ENCODE assay signal across 25 cellular contexts in the genomic region with DNA sequence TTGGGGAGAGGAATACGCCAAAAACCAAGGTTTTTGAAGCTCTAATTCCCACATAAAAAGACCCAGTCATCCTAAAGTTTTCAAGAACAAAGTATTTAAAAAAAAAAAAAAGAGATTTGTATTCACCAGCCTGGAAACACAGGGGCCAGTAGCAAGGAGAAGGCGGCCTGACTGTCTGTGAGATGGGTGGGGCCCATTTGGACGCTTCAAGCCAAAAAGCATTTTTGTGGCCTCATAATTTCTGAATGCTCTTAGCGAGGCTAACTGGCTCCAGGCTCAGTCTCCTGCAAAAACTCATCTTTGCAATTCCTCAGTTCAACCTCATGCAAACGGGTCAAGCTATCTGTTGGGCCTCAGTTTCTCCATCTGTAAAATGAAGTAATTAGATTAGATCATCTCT.
DNase-seq lines count a peak whose midpoint lies in the region; ATAC-seq, FAIRE-seq and TF ChIP-seq lines count a peak whose summit lies in the region.
"Had no signal": no experiment of that assay in that cellular context is flagged by ENCODE, and none has a peak within 500 bp of the region (broad histone marks: within the 10 kb centered on the region; RNA-seq: fewer than 3 reads in every experiment).

No MANE protein-coding gene starts in this region.

- H2AFZ ChIP-seq in HepG2 (ENCODE audit: low read length): no peak overlapping the region
- H2AFZ ChIP-seq in PC-3 (ENCODE audit: low read length): no peak overlapping the region

- H4K20me1 ChIP-seq in HepG2 (ENCODE audit: insufficient read depth, low read length) (no peaks in the 10 kb centered on the region), PC-3 (ENCODE audit: low read length) (no peaks in the 10 kb centered on the region)

- TF ChIP-seq POLR2A in HepG2 (IDR thresholded peaks at IDR 0.05; ENCODE audit: insufficient read depth in 1 of 2, low read depth in 2 of 2, low read length in 2 of 2): no peak
- TF ChIP-seq POLR2A in right lobe of liver (IDR thresholded peaks at IDR 0.05): no peak

- H3K9me3 ChIP-seq in HepG2 (ENCODE audit: low read length) (no peaks in the 10 kb centered on the region), right lobe of liver (no peaks in the 10 kb centered on the region), PC-3 (ENCODE audit: low read length) (no peaks in the 10 kb centered on the region)
- H3K9me3 ChIP-seq: stomach had no signal

- no peak for TF ChIP-seq CTCF in HepG2 (CRISPR knock-in tag; IDR thresholded peaks at IDR 0.05)
- TF ChIP-seq CTCF in right lobe of liver (IDR thresholded peaks at IDR 0.05): no peak
- TF ChIP-seq CTCF in PC-3 (conservative IDR thresholded peaks at IDR 0.05; ENCODE audit: low read depth, low read length): no peak
- TF ChIP-seq CTCF in fibroblast of the aortic adventitia (IDR thresholded peaks at IDR 0.05; ENCODE audit: insufficient read depth, low read length): no peak

- ATAC-seq in HepG2: no peak
- no peak for ATAC-seq in right lobe of liver
- peak; percentile 79 for ATAC-seq in PC-3
- ATAC-seq: activated naive CD4-positive, alpha-beta T cell treated with anti-CD3 and anti-CD28 coated beads, Interleukin-2, amount 50 U/mL, for 72 hours; activated T-helper 17 cell treated with anti-CD3 and anti-CD28 coated beads, Interleukin-2, amount 50 U/mL, for 72 hours; esophagus mucosa; left cardiac atrium; naive thymus-derived CD4-positive, alpha-beta T cell; SK-N-SH treated with all-trans-retinoic acid at 6 μM for 48 hours had no signal

- intact Hi-C loops in HepG2 (cut with micrococcal nuclease; ENCODE audit: unreplicated experiment) (no loop called here), right lobe of liver (cut with DNase I) (no loop called here), PC-3 (cut with micrococcal nuclease) (no loop called here)

- no TSS peak for BruUV-seq in HepG2 (replicated peaks; lab: Mats Ljungman, UMichigan)
- no TSS peak for BruUV-seq in PC-3 (replicated peaks; lab: Mats Ljungman, UMichigan)

- H3K4me1 ChIP-seq in HepG2 (ENCODE audit: insufficient read depth, low read length) (peaks cover 16% of the 10 kb centered on the region), right lobe of liver (no peaks in the 10 kb centered on the region), PC-3 (ENCODE audit: insufficient read depth, low read length) (no peaks in the 10 kb centered on the region)
- H3K4me1 ChIP-seq: stomach had no signal

- POLR2A ChIA-PET in HepG2 (lab: Yijun Ruan, JAX) (no interaction called here), PC-3 (lab: Charles Lee; ENCODE audit: unreplicated experiment) (interaction anchor here (0.6 kb wide), 1 partner anchor 1253 kb away, joined by 13 read pairs; no protein-coding TSS in a partner anchor)

- no peak for FAIRE-seq in HepG2 (lab: Jason Lieb, UNC)
- FAIRE-seq: A204.1 had no signal

- DNase-seq in HepG2 (ENCODE audit: low spot score) (no peak), right lobe of liver (no peak), PC-3 (peak; percentile 49), fibroblast of the aortic adventitia (ENCODE audit: low read depth) (peak; percentile 37), mucosa of gallbladder (ENCODE audit: low spot score) (no peak), NCI-H526 treated with DMSO at 0.1 percent for 48 hours (lab: John Stamatoyannopoulos, UW) (no peak), NCI-H2081 treated with DMSO at 0.1 percent for 48 hours (lab: John Stamatoyannopoulos, UW) (no peak), NCI-H146 treated with DMSO at 0.1 percent for 48 hours (lab: John Stamatoyannopoulos, UW; ENCODE audit: unreplicated experiment) (no peak)
- DNase-seq: activated CD4-positive, alpha-beta T cell treated with anti-CD3 and anti-CD28 coated beads, Interleukin-2, amount 10 ng/mL, durations not matched to agents 7 days and 5 days; activated CD8-positive, alpha-beta memory T cell treated with anti-CD3 and anti-CD28 coated beads, Interleukin-2, amount 50 U/mL, for 4 hours; C1 segment of cervical spinal cord; effector CD4-positive, alpha-beta T cell; GDM1; Kasumi-1; left cardiac atrium; naive thymus-derived CD4-positive, alpha-beta T cell; NCI-H1092; stimulated activated CD4-positive, alpha-beta T cell treated with anti-CD3 and anti-CD28 coated beads, Interleukin-12 subunit alpha, Interleukin-12 subunit beta, amount 100 ng/mL, for 4 hours; stomach; WERI-Rb-1 had no signal

- no peaks in the 10 kb centered on the region for H3K9me2 ChIP-seq in PC-3 (replicated peaks; ENCODE audit: low read length)

- TF ChIP-seq RAD21 in HepG2 (CRISPR knock-in tag; IDR thresholded peaks at IDR 0.05): no peak

- CTCF ChIA-PET in HepG2 (lab: Yijun Ruan, JAX; ENCODE audit: low intra/inter-chr PET ratio, low total read pairs) (no interaction called here), PC-3 (lab: Charles Lee) (interaction anchor here (0.7 kb wide), 1 partner anchor 152 kb away, joined by 10 read pairs; no protein-coding TSS in a partner anchor)

- H3K4me3 ChIP-seq in HepG2 (replicated peaks in 1 of 3; ENCODE audit: insufficient read depth in 1 of 3, low read depth in 2 of 3, low read length in 3 of 3): no peak overlapping the region
- no peak overlapping the region for H3K4me3 ChIP-seq in right lobe of liver
- no peak overlapping the region for H3K4me3 ChIP-seq in PC-3 (ENCODE audit: low read length)
- H3K4me3 ChIP-seq in fibroblast of the aortic adventitia (ENCODE audit: low read depth, low read length): no peak overlapping the region
- H3K4me3 ChIP-seq: stomach had no signal

- H3K36me3 ChIP-seq in HepG2 (replicated peaks in 1 of 2; ENCODE audit: control insufficient read depth in 1 of 2, insufficient read depth in 2 of 2, low read length in 2 of 2) (no peaks in the 10 kb centered on the region), right lobe of liver (no peaks in the 10 kb centered on the region), PC-3 (ENCODE audit: low read depth, low read length) (no peaks in the 10 kb centered on the region)
- H3K36me3 ChIP-seq: stomach, WERI-Rb-1 had no signal

- in situ Hi-C loops in HepG2 (cut with HindIII; ENCODE audit: extremely low pct_ligation_motif_present, low pct_unique_long_range_greater_than_20kb): no loop called here

- TF ChIP-seq EP300 in HepG2 (IDR thresholded peaks at IDR 0.05; ENCODE audit: low read depth in 2 of 2, low read length in 2 of 2) (no peak), HepG2 (CRISPR knock-in tag; IDR thresholded peaks at IDR 0.05; ENCODE audit: borderline replicate concordance) (no peak)

- H3K79me2 ChIP-seq in HepG2 (ENCODE audit: insufficient read depth, low read length) (no peaks in the 10 kb centered on the region), PC-3 (ENCODE audit: low read length) (no peaks in the 10 kb centered on the region)

- H3K9ac ChIP-seq in HepG2 (ENCODE audit: insufficient read depth, low read depth, low read length) (no peak overlapping the region), PC-3 (ENCODE audit: low read length) (no peak overlapping the region)

- 54% methylated on average over 5 of the region's 5 CpGs for WGBS in HepG2 (ENCODE audit: low lambda C conversion rate)
- 73% methylated on average over 5 of the region's 5 CpGs for WGBS in right lobe of liver (ENCODE audit: insufficient coverage, low coverage, low lambda C conversion rate, missing lambda C conversion rate)

- H3K27ac ChIP-seq in HepG2 (ENCODE audit: extremely low read length, insufficient read depth, low read length) (no peak overlapping the region), right lobe of liver (no peak overlapping the region), PC-3 (ENCODE audit: low read length) (no peak overlapping the region)
- H3K27ac ChIP-seq: stomach, WERI-Rb-1 had no signal

- H3K27me3 ChIP-seq in HepG2 (ENCODE audit: control insufficient read depth in 1 of 2, insufficient read depth in 2 of 2, low read length in 2 of 2) (no peaks in the 10 kb centered on the region; a peak in 3 of 5 replicates), right lobe of liver (no peaks in the 10 kb centered on the region), PC-3 (ENCODE audit: low read length) (peaks cover 34% of the 10 kb centered on the region)

- H3F3A ChIP-seq in PC-3 (ENCODE audit: low read length, unreplicated experiment): no peaks in the 10 kb centered on the region

- no peak overlapping the region for H3K4me2 ChIP-seq in HepG2 (ENCODE audit: low read depth, low read length)
- no peak overlapping the region for H3K4me2 ChIP-seq in PC-3 (ENCODE audit: low read length)

TF ChIP-seq in HepG2, 621 proteins besides CTCF, POLR2A, EP300 and RAD21:
- TF ChIP-seq HNRNPK (IDR thresholded peaks at IDR 0.05; ENCODE audit: low read depth, low read length, poor library complexity, severe bottlenecking) (peak; percentile 80), SAFB2 (CRISPR knock-in tag; IDR thresholded peaks at IDR 0.05; ENCODE audit: borderline replicate concordance, low read depth) (no peak), ZKSCAN8 (CRISPR knock-in tag; IDR thresholded peaks at IDR 0.05; ENCODE audit: borderline replicate concordance) (no peak), GFI1 (CRISPR knock-in tag; IDR thresholded peaks at IDR 0.05; ENCODE audit: borderline replicate concordance) (no peak), TEAD2 (CRISPR knock-in tag; IDR thresholded peaks at IDR 0.05) (no peak), ZBTB7B (CRISPR knock-in tag; IDR thresholded peaks at IDR 0.05) (no peak)
- TF ChIP-seq, protein P1, sequence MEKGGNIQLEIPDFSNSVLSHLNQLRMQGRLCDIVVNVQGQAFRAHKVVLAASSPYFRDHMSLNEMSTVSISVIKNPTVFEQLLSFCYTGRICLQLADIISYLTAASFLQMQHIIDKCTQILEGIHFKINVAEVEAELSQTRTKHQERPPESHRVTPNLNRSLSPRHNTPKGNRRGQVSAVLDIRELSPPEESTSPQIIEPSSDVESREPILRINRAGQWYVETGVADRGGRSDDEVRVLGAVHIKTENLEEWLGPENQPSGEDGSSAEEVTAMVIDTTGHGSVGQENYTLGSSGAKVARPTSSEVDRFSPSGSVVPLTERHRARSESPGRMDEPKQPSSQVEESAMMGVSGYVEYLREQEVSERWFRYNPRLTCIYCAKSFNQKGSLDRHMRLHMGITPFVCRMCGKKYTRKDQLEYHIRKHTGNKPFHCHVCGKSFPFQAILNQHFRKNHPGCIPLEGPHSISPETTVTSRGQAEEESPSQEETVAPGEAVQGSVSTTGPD (CRISPR knock-in tag; IDR thresholded peaks at IDR 0.05): no peak

Comparison
In these comparisons a context has a peak if more than half of its experiments do, and no peak if none do; other contexts are left out.
1. DNase-seq: peak in PC-3 (single experiment) and fibroblast of the aortic adventitia (single experiment); none in HepG2 (single experiment), right lobe of liver (0 of 3), mucosa of gallbladder (single experiment), NCI-H526 treated with DMSO at 0.1 percent for 48 hours (single experiment), NCI-H2081 treated with DMSO at 0.1 percent for 48 hours (single experiment) and NCI-H146 treated with DMSO at 0.1 percent for 48 hours (single experiment).